12 cellular contexts compared by ENCODE assay signal in genomic region chr16:70751593-70751992, GRCh38. TPM values are rescaled to one million over a fixed set of nuclear protein-coding genes. Genes with fewer than 3 reads are reported as not detected.
DNase-seq lines count a peak whose midpoint lies in the region; ATAC-seq, FAIRE-seq and TF ChIP-seq lines count a peak whose summit lies in the region.
"Had no signal": no experiment of that assay in that cellular context is flagged by ENCODE, and none has a peak within 500 bp of the region (broad histone marks: within the 10 kb centered on the region; RNA-seq: fewer than 3 reads in every experiment).

No MANE protein-coding gene starts in this region.

- H3K36me3 Mint-ChIP-seq in CD8-positive, alpha-beta memory T cell = peaks cover 0 to 55% (median 1%) of the 10 kb centered on the region in 3 donors
- H3K36me3 Mint-ChIP-seq: activated naive CD4-positive, alpha-beta T cell treated with anti-CD3 and anti-CD28 coated beads, Interleukin-2, amount 50 U/mL, for 72 hours had no signal

- H3K4me1 ChIP-seq in BLaER1 (peaks cover 93% of the 10 kb centered on the region), kidney (ENCODE audit: control insufficient read depth in 1 of 2, insufficient read depth in 1 of 2, low read depth in 1 of 2, low read length in 2 of 2) (peaks cover 36 to 56% of the 10 kb centered on the region in 2 donors), gastrocnemius medialis (peaks cover 64 to 73% of the 10 kb centered on the region in 2 donors), small intestine (ENCODE audit: control insufficient read depth in 2 of 2, insufficient read depth in 1 of 2, low read depth in 1 of 2, low read length in 1 of 2) (peaks cover 0 to 14% of the 10 kb centered on the region in 2 donors)
- no peaks in the 10 kb centered on the region for H3K4me1 ChIP-seq in CD8-positive, alpha-beta memory T cell (ENCODE audit: insufficient read depth, low read length)

- no peaks in the 10 kb centered on the region for H4K20me1 ChIP-seq in BLaER1

- H3K27ac Mint-ChIP-seq in CD8-positive, alpha-beta memory T cell = no peak overlapping the region

- POLR2A ChIA-PET in RWPE1 (lab: Yijun Ruan, JAX; ENCODE audit: low non-redundant PET) = no interaction called here
- POLR2A ChIA-PET in CD8-positive, alpha-beta memory T cell (lab: Charles Lee) = no interaction called here

- H3K9me3 ChIP-seq in BLaER1 (no peaks in the 10 kb centered on the region), kidney (ENCODE audit: control insufficient read depth in 1 of 2, low read length in 2 of 2) (no peaks in the 10 kb centered on the region), gastrocnemius medialis (no peaks in the 10 kb centered on the region), small intestine (ENCODE audit: control insufficient read depth, low read depth) (no peaks in the 10 kb centered on the region)
- H3K9me3 ChIP-seq in CD8-positive, alpha-beta memory T cell (ENCODE audit: low read length) = no peaks in the 10 kb centered on the region
- H3K9me3 ChIP-seq: SK-N-SH had no signal

- 0 out of 2 replicates have a peak overlapping the region, but pooled peaks have one; percentile 39 for H3K4me3 ChIP-seq in BLaER1
- H3K4me3 ChIP-seq in kidney (ENCODE audit: low read length in 2 of 2) = no peak overlapping the region
- H3K4me3 ChIP-seq in gastrocnemius medialis = peak overlapping the region in 1 of 4 donors; percentile 19
- no peak overlapping the region for H3K4me3 ChIP-seq in small intestine (ENCODE audit: low read depth in 1 of 2, low read length in 2 of 2)
- no peak overlapping the region for H3K4me3 ChIP-seq in CD8-positive, alpha-beta memory T cell (ENCODE audit: low read length)

- ATAC-seq in gastrocnemius medialis (peak in 1 of 2 donors; percentile 1), GM18868 (IDR thresholded peaks at IDR 0.05; ENCODE audit: unreplicated experiment) (no peak)
- ATAC-seq: activated naive CD4-positive, alpha-beta T cell treated with anti-CD3 and anti-CD28 coated beads, Interleukin-2, amount 50 U/mL, for 72 hours had no signal

- H3K36me3 ChIP-seq in BLaER1 (peaks cover 26% of the 10 kb centered on the region), kidney (ENCODE audit: control insufficient read depth in 1 of 2, insufficient read depth in 2 of 2, low read length in 2 of 2) (no peaks in the 10 kb centered on the region), gastrocnemius medialis (no peaks in the 10 kb centered on the region), small intestine (ENCODE audit: control insufficient read depth in 2 of 2, insufficient read depth in 2 of 2, low read length in 2 of 2) (no peaks in the 10 kb centered on the region)
- H3K36me3 ChIP-seq in CD8-positive, alpha-beta memory T cell (ENCODE audit: insufficient read depth, low read length) = no peaks in the 10 kb centered on the region

- FAIRE-seq in kidney (lab: Jason Lieb, UNC) = no peak
- FAIRE-seq in small intestine (lab: Jason Lieb, UNC) = no peak

- CTCF ChIA-PET in RWPE1 (lab: Yijun Ruan, JAX) = interaction anchor here (1.1 to 1.5 kb wide), 2 partner anchors 19 to 97 kb away, joined by 3 to 4 read pairs; no protein-coding TSS in a partner anchor
- CTCF ChIA-PET in CD8-positive, alpha-beta memory T cell (lab: Charles Lee) = no interaction called here

- H3K27me3 ChIP-seq in BLaER1 = no peaks in the 10 kb centered on the region
- no peaks in the 10 kb centered on the region for H3K27me3 ChIP-seq in gastrocnemius medialis
- no peaks in the 10 kb centered on the region for H3K27me3 ChIP-seq in small intestine (ENCODE audit: control insufficient read depth in 2 of 2, insufficient read depth in 2 of 2, low read length in 2 of 2)
- no peaks in the 10 kb centered on the region for H3K27me3 ChIP-seq in CD8-positive, alpha-beta memory T cell (ENCODE audit: insufficient read depth, low read length, poor library complexity, severe bottlenecking)

- intact Hi-C loops in kidney (cut with DNase I) (no loop called here), gastrocnemius medialis (cut with DNase I; ENCODE audit: low total_unique reads) (loop anchor here (2.0 kb wide), 1 partner anchor 19 kb away; no protein-coding TSS in a partner anchor)

- WGBS in small intestine, 3 donors = 65 to 78% (median 70%) methylated on average over 7 of the region's 7 CpGs

- no peak for TF ChIP-seq POLR2A in gastrocnemius medialis (IDR thresholded peaks at IDR 0.05)

- peak overlapping the region; percentile 94 for H3K27ac ChIP-seq in BLaER1
- H3K27ac ChIP-seq in RWPE1 = peak overlapping the region; percentile 95
- peak overlapping the region in 1 of 2 donors; percentile 62 for H3K27ac ChIP-seq in kidney (ENCODE audit: low read depth in 2 of 2, low read length in 2 of 2)
- peak overlapping the region; percentile 81 to 88 (median 83) for H3K27ac ChIP-seq in gastrocnemius medialis
- peak overlapping the region in 1 of 2 donors; percentile 84 for H3K27ac ChIP-seq in small intestine (ENCODE audit: low read depth in 1 of 2, low read length in 1 of 2)
- H3K27ac ChIP-seq in CD8-positive, alpha-beta memory T cell (ENCODE audit: low read depth, low read length) = no peak overlapping the region

- no peaks in the 10 kb centered on the region for H3K9me3 Mint-ChIP-seq in CD8-positive, alpha-beta memory T cell
- H3K9me3 Mint-ChIP-seq: activated naive CD4-positive, alpha-beta T cell treated with anti-CD3 and anti-CD28 coated beads, Interleukin-2, amount 50 U/mL, for 72 hours had no signal

- TF ChIP-seq CTCF in RWPE1 (conservative IDR thresholded peaks at IDR 0.05; ENCODE audit: low read depth) = no peak
- no peak for TF ChIP-seq CTCF in kidney (IDR thresholded peaks at IDR 0.05; ENCODE audit: borderline replicate concordance, extremely low read depth, insufficient read depth)
- no peak for TF ChIP-seq CTCF in gastrocnemius medialis (IDR thresholded peaks at IDR 0.05 in 4 of 5, conservative IDR thresholded peaks at IDR 0.05 in 1 of 5)

- H3K4me1 Mint-ChIP-seq in CD8-positive, alpha-beta memory T cell = peaks cover 12 to 26% (median 17%) of the 10 kb centered on the region in 3 donors

- H3K9ac ChIP-seq in BLaER1 (peak overlapping the region; percentile 75), kidney (ENCODE audit: low read length in 2 of 2) (no peak overlapping the region)
- H3K9ac ChIP-seq: SK-N-SH had no signal

- no peaks in the 10 kb centered on the region for H3K27me3 Mint-ChIP-seq in CD8-positive, alpha-beta memory T cell

- in situ Hi-C loops in gastrocnemius medialis (cut with MboI; ENCODE audit: low sequenced_read_pairs in 4 of 4) = loop anchor here (25.0 kb wide), 1 partner anchor 214 kb away; no protein-coding TSS in a partner anchor

- H3K4me3 Mint-ChIP-seq in CD8-positive, alpha-beta memory T cell = no peak overlapping the region

- DNase-seq in RWPE1 (ENCODE audit: low spot score) (no peak), kidney (peak; percentile 73), gastrocnemius medialis (no peak), small intestine (no peak), kidney tubule cell (ENCODE audit: low spot score) (no peak)
- no peak for DNase-seq in CD8-positive, alpha-beta memory T cell
- DNase-seq: foreskin melanocyte; NK-92 treated with Interleukin-12 subunit alpha and Interleukin-12 subunit beta, amount 100 ng/mL, for 24 hours; SK-N-SH had no signal

- peak overlapping the region; percentile 91 for H3K4me2 ChIP-seq in BLaER1
- H3K4me2 ChIP-seq: SK-N-SH had no signal

RNA-seq across cellular contexts. Expression of gene VAC14, which starts 49.4 kb away (rescaled TPM):
- total RNA-seq in kidney (36.8 TPM), gastrocnemius medialis (10 to 100 TPM; 19.8 to 30.9 (median 27.0) TPM)
- polyA plus RNA-seq in kidney (ENCODE audit: insufficient read depth, low read depth, low replicate concordance) (41.9 TPM), small intestine (10 to 100 TPM; 26.6 to 32.9 (median 31.1) TPM)
- total RNA-seq in CD8-positive, alpha-beta memory T cell = 10 to 100 TPM; 45.9 to 50.3 TPM
- polyA plus RNA-seq in CD8-positive, alpha-beta memory T cell = 43.4 TPM
